ENCODE assay signal across 1 cellular context in genomic region chr1:116033322-116033721, GRCh38.
TF ChIP-seq lines count a peak whose summit lies in the region.

No MANE protein-coding gene starts in this region.

TF ChIP-seq in SK-N-SH treated with all-trans-retinoic acid at 6 μM for 48 hours, 23 proteins besides CTCF, POLR2A, EP300 and RAD21 (continued from another document):
- TF ChIP-seq ARNTL (CRISPR knock-in tag; IDR thresholded peaks at IDR 0.05; ENCODE audit: borderline replicate concordance, low read depth) (no peak), ZFP3 (CRISPR knock-in tag; IDR thresholded peaks at IDR 0.05) (no peak), SNAI2 (CRISPR knock-in tag; IDR thresholded peaks at IDR 0.05) (no peak), ZNF565 (CRISPR knock-in tag; conservative IDR thresholded peaks at IDR 0.05; ENCODE audit: low read depth) (no peak), ZNF8 (CRISPR knock-in tag; IDR thresholded peaks at IDR 0.05) (no peak)
